15 cellular contexts compared by ENCODE assay signal in the genomic region with DNA sequence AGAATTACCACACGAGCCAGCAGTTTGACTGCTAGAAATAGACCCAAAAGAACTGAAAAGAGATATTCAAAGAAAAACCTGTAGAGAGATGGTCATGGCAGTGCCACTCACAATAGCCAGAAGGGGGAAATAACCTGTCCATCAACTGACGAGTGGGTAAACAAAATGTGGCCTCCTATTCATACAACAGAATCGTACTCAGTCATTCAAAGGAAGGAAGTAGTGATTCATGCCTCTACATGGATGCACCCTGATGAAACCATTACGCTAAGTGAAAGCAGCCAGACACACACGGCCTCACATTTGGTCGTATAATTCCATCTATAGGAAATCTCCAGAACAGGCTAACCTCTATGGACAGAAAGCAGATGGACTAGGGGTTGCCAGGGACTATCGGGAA. TPM values are rescaled to one million over a fixed set of nuclear protein-coding genes. Genes with fewer than 3 reads are reported as not detected.
"Had no signal": no experiment of that assay in that cellular context is flagged by ENCODE, and none has a peak within 500 bp of the region (broad histone marks: within the 10 kb centered on the region; RNA-seq: fewer than 3 reads in every experiment).

No MANE protein-coding gene starts in this region.

RNA-seq across cellular contexts. Expression of a gene that starts 2.1 kb away (rescaled TPM):
- total RNA-seq: activated CD4-positive, alpha-beta memory T cell treated with anti-CD3 and anti-CD28 coated beads for 36 hours; activated CD4-positive, alpha-beta T cell treated with anti-CD3 and anti-CD28 coated beads, Interleukin-2, amount 10 ng/mL, durations not matched to agents 24 days and 14 days; activated T-cell treated with anti-CD3 and anti-CD28 coated beads, Interleukin-2, amount 50 U/mL, for 4 hours; activated T-helper 1 cell treated with anti-CD3 and anti-CD28 coated beads, Interleukin-12 subunit alpha, Interleukin-12 subunit beta, Interleukin-2, Interleukin-4 antibody, amounts not matched to agents 30 ng/mL and 10 ng/mL and 1 ng/mL, durations not matched to agents 14 hours and 24 hours and 36 hours; ascending aorta; cardiac muscle cell; cerebellum; esophagus muscularis mucosa; foreskin keratinocyte; gastrocnemius medialis; heart left ventricle; T-cell; T-helper 2 cell treated with Interferon-gamma antibody and Interleukin-4, amounts not matched to agents 100 ng/mL and 5 ng/mL, for 36 hours; WTC11 had no signal
- polyA plus RNA-seq: adrenal gland, cardiac muscle cell, foreskin keratinocyte, heart left ventricle had no signal

RNA-seq across cellular contexts. Expression of a gene that starts 45.4 kb away (rescaled TPM):
- total RNA-seq: foreskin keratinocyte had no signal
- polyA plus RNA-seq: cardiac muscle cell had no signal
